In the genomic region with DNA sequence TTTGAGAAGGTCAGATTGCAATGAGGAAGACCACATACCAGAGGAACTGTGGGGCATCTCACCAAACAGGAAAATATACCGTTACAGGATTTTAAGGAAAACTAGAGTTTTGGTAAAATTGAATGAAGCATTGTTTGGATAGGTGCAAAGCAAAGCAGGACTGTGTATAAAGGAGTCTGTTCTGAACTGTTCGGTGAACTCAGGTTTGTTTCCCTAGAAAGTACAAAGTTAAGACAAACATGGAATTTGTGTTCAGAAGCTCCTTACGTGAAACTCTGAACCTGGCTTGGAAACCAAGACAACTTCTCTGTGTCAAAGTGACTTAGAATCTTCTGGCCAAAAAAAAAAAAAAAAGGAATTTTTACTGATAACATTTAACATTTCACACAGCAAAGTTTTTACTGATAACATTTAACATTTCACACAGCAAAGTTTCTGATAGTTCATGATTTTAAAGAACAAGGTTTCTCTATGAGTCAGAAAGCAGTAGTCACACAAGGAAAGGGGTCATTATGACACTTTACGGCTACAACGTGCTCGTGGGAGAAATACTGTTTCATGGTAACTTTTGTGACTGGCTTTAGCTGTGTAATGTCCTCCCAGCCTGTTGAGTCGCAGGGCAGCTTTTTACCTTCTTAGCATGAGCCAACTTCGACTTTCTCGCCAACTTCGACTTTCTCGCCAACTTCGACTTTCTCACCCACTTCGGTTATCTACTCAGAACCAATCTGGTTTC, we compare ENCODE assay signal across 9 cellular contexts. TPM values are rescaled to one million over a fixed set of nuclear protein-coding genes. Genes with fewer than 3 reads are reported as not detected.
DNase-seq lines count a peak whose midpoint lies in the region; ATAC-seq and TF ChIP-seq lines count a peak whose summit lies in the region.
"Had no signal": no experiment of that assay in that cellular context is flagged by ENCODE, and none has a peak within 500 bp of the region (broad histone marks: within the 10 kb centered on the region; RNA-seq: fewer than 3 reads in every experiment).

No MANE protein-coding gene starts in this region.

- no peak overlapping the region for H2AFZ ChIP-seq in OCI-LY3 (ENCODE audit: low read depth, low read length)

- no peak overlapping the region for H3K4me3 Mint-ChIP-seq in memory B cell

- H3K79me2 ChIP-seq in OCI-LY3 (ENCODE audit: low read length): no peaks in the 10 kb centered on the region

- H3K27me3 Mint-ChIP-seq in memory B cell: no peaks in the 10 kb centered on the region

- H3K4me2 ChIP-seq in OCI-LY3 (ENCODE audit: low read length): peak overlapping the region; percentile 67

- H3K36me3 ChIP-seq in OCI-LY3 (replicated peaks; ENCODE audit: low read depth, low read length): peaks cover 21% of the 10 kb centered on the region
- peaks cover 17% of the 10 kb centered on the region for H3K36me3 ChIP-seq in MG63

- peak overlapping the region; percentile 52 for H3K4me3 ChIP-seq in OCI-LY3 (ENCODE audit: low read length)
- H3K4me3 ChIP-seq in MG63: no peak overlapping the region

- peak overlapping the region; percentile 4; the same call in 1 of the 2 replicates for H3K9ac ChIP-seq in OCI-LY3 (ENCODE audit: low read length)

- peaks cover 5% of the 10 kb centered on the region for H3K9me3 Mint-ChIP-seq in memory B cell

- ATAC-seq in GM18517 (IDR thresholded peaks at IDR 0.05; ENCODE audit: unreplicated experiment) (peak; percentile 69), GM21786 (IDR thresholded peaks at IDR 0.05; ENCODE audit: unreplicated experiment) (peak; percentile 76), memory B cell (ENCODE audit: low read depth) (peak; percentile 46)

- 0 out of 2 replicates have a peak, but pooled peaks cover 1% of the 10 kb centered on the region for H4K20me1 ChIP-seq in OCI-LY3 (ENCODE audit: insufficient read depth, low read length)

- H3K27ac Mint-ChIP-seq in memory B cell: no peak overlapping the region

- TF ChIP-seq CTCF in OCI-LY3 (IDR thresholded peaks at IDR 0.05; ENCODE audit: low read depth, low read length): no peak

- H3K4me1 ChIP-seq in OCI-LY3 (ENCODE audit: low read length): peaks cover 17% of the 10 kb centered on the region

- H3K36me3 Mint-ChIP-seq in memory B cell: peaks cover 21% of the 10 kb centered on the region

- H3K9me3 ChIP-seq in OCI-LY3 (ENCODE audit: insufficient read depth, low read length) (0 out of 2 replicates have a peak, but pooled peaks cover 6% of the 10 kb centered on the region), MG63 (no peaks in the 10 kb centered on the region)

- peaks cover 7% of the 10 kb centered on the region for H3K4me1 Mint-ChIP-seq in memory B cell

- H3K27ac ChIP-seq in OCI-LY3 (ENCODE audit: low read length): no peak overlapping the region

- H3K27me3 ChIP-seq in OCI-LY3 (ENCODE audit: low read depth, low read length) (no peaks in the 10 kb centered on the region), MG63 (no peaks in the 10 kb centered on the region)

- DNase-seq in memory B cell (ENCODE audit: low spot score in 2 of 2): no peak
- no peak for DNase-seq in NCI-H2107 treated with DMSO at 0.1 percent for 48 hours (lab: John Stamatoyannopoulos, UW; ENCODE audit: unreplicated experiment)
- DNase-seq in MG63: no peak
- no peak for DNase-seq in T1000 (lab: John Stamatoyannopoulos, UW)
- DNase-seq: DND-41, NCI-H82 had no signal

RNA-seq across cellular contexts. Expression of gene TET3, which starts 21.2 kb away (rescaled TPM):
- 1.6 and 2.1 TPM in 2 replicates for total RNA-seq in MG63 (2014; rRNA removed; shearing (Covaris generic); ENCODE audit: low replicate concordance)

RNA-seq across cellular contexts. Expression of gene DGUOK, which starts 36.9 kb away (rescaled TPM):
- 28.4 and 51.8 TPM in 2 replicates for total RNA-seq in MG63 (2014; rRNA removed; shearing (Covaris generic); ENCODE audit: low replicate concordance)
